Comparison of ENCODE assay signal across 8 cellular contexts in genomic region chr3:107846282-107846852, GRCh38.
DNase-seq lines count a peak whose midpoint lies in the region; ATAC-seq, FAIRE-seq and TF ChIP-seq lines count a peak whose summit lies in the region.

No MANE protein-coding gene starts in this region.

- no peaks in the 10 kb centered on the region for H4K20me1 ChIP-seq in H9 (ENCODE audit: control insufficient read depth, insufficient read depth, insufficient read length)

- ATAC-seq in RWPE2 (ENCODE audit: low read depth) = peak; percentile 80

- no peak overlapping the region for H2BK20ac ChIP-seq in H9 (ENCODE audit: low read depth, low read length, poor library complexity, severe bottlenecking)

- no peak for FAIRE-seq in GM12892 (lab: Jason Lieb, UNC)

- H3K79me1 ChIP-seq in H9 (ENCODE audit: insufficient read depth, low read depth, low read length, poor library complexity, severe bottlenecking) = no peaks in the 10 kb centered on the region

- H3K27ac Mint-ChIP-seq in H9 = no peak overlapping the region

- no peaks in the 10 kb centered on the region for H3K36me3 ChIP-seq in RWPE2 (ENCODE audit: low read depth)
- no peaks in the 10 kb centered on the region for H3K36me3 ChIP-seq in suprapubic skin

- H3K36me3 Mint-ChIP-seq in H9 (ENCODE audit: insufficient read depth in 1 of 3, low read depth in 3 of 3) = peaks cover 0 to 3% (median 0%) of the 10 kb centered on the region in 3 experiments; a peak in 1 of 7 replicates

- H3K9me3 ChIP-seq in H9 (ENCODE audit: control insufficient read depth, low read depth, low read length) (no peaks in the 10 kb centered on the region), RWPE2 (ENCODE audit: severe bottlenecking) (no peaks in the 10 kb centered on the region), suprapubic skin (no peaks in the 10 kb centered on the region)

- no peaks in the 10 kb centered on the region for H3K27me3 Mint-ChIP-seq in H9 (ENCODE audit: low read depth)

- no peak overlapping the region for H3K4ac ChIP-seq in H9 (ENCODE audit: low read depth, low read length)

- H3K4me3 ChIP-seq in AG09309 (ENCODE audit: control insufficient read depth, low read depth, low read length) (no peak overlapping the region), RWPE2 (ENCODE audit: severe bottlenecking) (no peak overlapping the region), suprapubic skin (no peak overlapping the region)

- TF ChIP-seq POLR2A in GM12892 (IDR thresholded peaks at IDR 0.05; ENCODE audit: low read depth, low read length) = no peak
- no peak for TF ChIP-seq POLR2A in suprapubic skin (IDR thresholded peaks at IDR 0.05)

- H2BK15ac ChIP-seq in H9 (ENCODE audit: low read depth, low read length) = no peak overlapping the region

- H3K23me2 ChIP-seq in H9 (ENCODE audit: insufficient read length, low read depth, low read length, poor library complexity, severe bottlenecking) = no peaks in the 10 kb centered on the region

- DNase-seq in AG09309 (ENCODE audit: low read depth) (peak; percentile 4), H9 (peak; percentile 83), RWPE2 (ENCODE audit: low spot score) (no peak), cerebellum (ENCODE audit: low spot score) (peak; percentile 10), kidney glomerular epithelial cell (lab: John Stamatoyannopoulos, UW) (peak; percentile 56), GM12892 (ENCODE audit: insufficient read length) (no peak), suprapubic skin (ENCODE audit: low spot score in 2 of 2) (no peak)
- peak; percentile 23 for DNase-seq in stimulated activated CD4-positive, alpha-beta T cell treated with anti-CD3 and anti-CD28 coated beads, Interleukin-4, amount 100 ng/mL, for 24 hours

- H3K56ac ChIP-seq in H9 (ENCODE audit: insufficient read length, low read depth, low read length) = no peak overlapping the region

- H4K91ac ChIP-seq in H9 (ENCODE audit: insufficient read length, low read depth, low read length) = no peak overlapping the region

- H3T11ph ChIP-seq in H9 (ENCODE audit: low read length) = no peak overlapping the region

- H2BK12ac ChIP-seq in H9 (ENCODE audit: insufficient read length, low read depth, low read length) = no peak overlapping the region

- no peak overlapping the region for H3K18ac ChIP-seq in H9 (ENCODE audit: insufficient read length, low read depth, low read length)

- H2AFZ ChIP-seq in H9 (ENCODE audit: low read length) = no peak overlapping the region

- H2BK120ac ChIP-seq in H9 (ENCODE audit: low read depth, low read length, poor library complexity, severe bottlenecking) = no peak overlapping the region

- no peak overlapping the region for H4K8ac ChIP-seq in H9 (replicated peaks; ENCODE audit: insufficient read length, low read depth, low read length)

- no peak overlapping the region for H2BK5ac ChIP-seq in H9 (ENCODE audit: insufficient read length, low read length)

- no peak overlapping the region for H3K4me2 ChIP-seq in H9 (ENCODE audit: insufficient read depth, insufficient read length, low read length)

- TF ChIP-seq CTCF in AG09309 (IDR thresholded peaks at IDR 0.05; ENCODE audit: control insufficient read depth, insufficient read depth, low read depth, low read length, missing control alignments) = peak; percentile 59
- peak; percentile 89 for TF ChIP-seq CTCF in H9 (conservative IDR thresholded peaks at IDR 0.05)
- TF ChIP-seq CTCF in RWPE2 (IDR thresholded peaks at IDR 0.05; ENCODE audit: poor library complexity, severe bottlenecking) = peak; percentile 82
- TF ChIP-seq CTCF in suprapubic skin (IDR thresholded peaks at IDR 0.05) = peak in 1 of 2 donors; percentile 39

- no peak for TF ChIP-seq EP300 in suprapubic skin (IDR thresholded peaks at IDR 0.05)

- H3K4me1 Mint-ChIP-seq in H9 = peaks cover 16% of the 10 kb centered on the region in 2 experiments

- H3K23ac ChIP-seq in H9 (ENCODE audit: insufficient read length, low read depth, low read length) = no peak overlapping the region

- H3K79me2 ChIP-seq in H9 (ENCODE audit: insufficient read depth, low read length) = no peaks in the 10 kb centered on the region

- no peak overlapping the region for H3K9ac ChIP-seq in H9 (ENCODE audit: extremely low read depth, insufficient read length, low read length)

- no peak overlapping the region for H3K4me3 Mint-ChIP-seq in H9

- H3K4me1 ChIP-seq in H9 (ENCODE audit: insufficient read depth, low read length) = no peaks in the 10 kb centered on the region
- H3K4me1 ChIP-seq in RWPE2 (ENCODE audit: insufficient read depth, poor library complexity, severe bottlenecking) = peaks cover 13% of the 10 kb centered on the region
- H3K4me1 ChIP-seq in suprapubic skin = no peaks in the 10 kb centered on the region

- no CpG with 5 or more reads among the region's 10 CpGs for WGBS in H9 (ENCODE audit: extremely low coverage, insufficient read length, low lambda C conversion rate)
- WGBS in suprapubic skin = 46% methylated on average over 10 of the region's 10 CpGs

- no peak overlapping the region for H2AK5ac ChIP-seq in H9 (ENCODE audit: insufficient read length, low read length)

- no peak overlapping the region for H3K14ac ChIP-seq in H9 (ENCODE audit: insufficient read depth, low read length)

- no peak overlapping the region for H4K5ac ChIP-seq in H9 (ENCODE audit: insufficient read length, low read depth, low read length)

- H3K27ac ChIP-seq in H9 (ENCODE audit: insufficient read length, low read depth, low read length) (no peak overlapping the region), RWPE2 (ENCODE audit: poor library complexity, severe bottlenecking) (peak overlapping the region; percentile 59), suprapubic skin (no peak overlapping the region)

- H3K9me3 Mint-ChIP-seq in H9 = 0 out of 5 replicates have a peak, but pooled peaks cover 0 to 2% of the 10 kb centered on the region in 2 experiments

- H3K27me3 ChIP-seq in H9 (ENCODE audit: insufficient read depth, low read length) = no peaks in the 10 kb centered on the region
- no peaks in the 10 kb centered on the region for H3K27me3 ChIP-seq in RWPE2 (ENCODE audit: insufficient read depth, poor library complexity, severe bottlenecking)
- H3K27me3 ChIP-seq in suprapubic skin = no peaks in the 10 kb centered on the region

Comparison
In these comparisons a context has a peak if more than half of its experiments do, and no peak if none do; other contexts are left out.
1. DNase-seq: peak in AG09309 (single experiment), H9 (single experiment), cerebellum (single experiment), kidney glomerular epithelial cell (single experiment) and stimulated activated CD4-positive, alpha-beta T cell treated with anti-CD3 and anti-CD28 coated beads, Interleukin-4, amount 100 ng/mL, for 24 hours (single experiment); none in RWPE2 (single experiment), GM12892 (single experiment) and suprapubic skin (0 of 2).